In the genomic region with DNA sequence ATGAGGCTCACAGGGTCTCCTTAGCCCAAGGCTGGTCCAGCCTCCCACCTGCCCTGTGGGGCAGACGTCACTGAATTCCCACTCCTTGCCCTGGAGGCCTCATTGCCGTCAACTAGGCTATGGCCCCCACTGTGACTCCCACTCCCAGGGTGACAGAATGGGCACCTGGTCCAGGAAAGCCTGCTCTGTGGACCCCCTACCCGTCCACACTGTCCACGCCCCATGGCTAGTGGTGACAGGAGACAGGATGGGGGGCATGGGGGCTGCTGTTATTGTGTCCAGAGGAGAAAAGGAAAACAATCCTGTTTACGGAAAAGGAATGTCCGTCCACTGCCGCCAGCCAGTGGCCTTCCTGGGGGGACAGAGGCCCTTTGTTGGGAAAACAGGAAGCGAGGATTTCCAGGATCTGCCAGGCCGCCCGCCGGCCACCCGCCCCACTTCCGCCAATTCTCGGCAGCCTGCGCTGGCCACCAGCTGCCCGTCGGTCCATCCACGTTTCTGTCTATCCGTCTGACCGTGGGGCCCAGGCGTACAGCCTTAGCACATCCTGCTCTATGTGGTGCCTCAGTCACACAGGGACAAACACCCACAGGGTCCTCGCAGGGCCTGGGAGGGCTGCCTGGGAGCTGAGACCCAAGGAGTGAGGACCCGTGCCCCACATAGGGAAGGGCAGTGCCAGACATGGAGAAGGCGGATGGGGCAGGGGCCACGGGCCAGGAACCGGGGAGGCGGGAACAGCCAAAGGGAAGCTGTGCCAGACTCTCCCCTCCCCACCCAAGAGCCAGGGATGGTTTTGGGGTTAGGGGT, we compare ENCODE assay signal across 1 cellular context.
TF ChIP-seq lines count a peak whose summit lies in the region.

No MANE protein-coding gene starts in this region.

TF ChIP-seq in HepG2, 621 proteins besides CTCF, POLR2A, EP300 and RAD21 (continued from another document and continues in another):
- TF ChIP-seq, protein P1, sequence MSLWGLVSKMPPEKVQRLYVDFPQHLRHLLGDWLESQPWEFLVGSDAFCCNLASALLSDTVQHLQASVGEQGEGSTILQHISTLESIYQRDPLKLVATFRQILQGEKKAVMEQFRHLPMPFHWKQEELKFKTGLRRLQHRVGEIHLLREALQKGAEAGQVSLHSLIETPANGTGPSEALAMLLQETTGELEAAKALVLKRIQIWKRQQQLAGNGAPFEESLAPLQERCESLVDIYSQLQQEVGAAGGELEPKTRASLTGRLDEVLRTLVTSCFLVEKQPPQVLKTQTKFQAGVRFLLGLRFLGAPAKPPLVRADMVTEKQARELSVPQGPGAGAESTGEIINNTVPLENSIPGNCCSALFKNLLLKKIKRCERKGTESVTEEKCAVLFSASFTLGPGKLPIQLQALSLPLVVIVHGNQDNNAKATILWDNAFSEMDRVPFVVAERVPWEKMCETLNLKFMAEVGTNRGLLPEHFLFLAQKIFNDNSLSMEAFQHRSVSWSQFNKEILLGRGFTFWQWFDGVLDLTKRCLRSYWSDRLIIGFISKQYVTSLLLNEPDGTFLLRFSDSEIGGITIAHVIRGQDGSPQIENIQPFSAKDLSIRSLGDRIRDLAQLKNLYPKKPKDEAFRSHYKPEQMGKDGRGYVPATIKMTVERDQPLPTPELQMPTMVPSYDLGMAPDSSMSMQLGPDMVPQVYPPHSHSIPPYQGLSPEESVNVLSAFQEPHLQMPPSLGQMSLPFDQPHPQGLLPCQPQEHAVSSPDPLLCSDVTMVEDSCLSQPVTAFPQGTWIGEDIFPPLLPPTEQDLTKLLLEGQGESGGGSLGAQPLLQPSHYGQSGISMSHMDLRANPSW (CRISPR knock-in tag; IDR thresholded peaks at IDR 0.05; ENCODE audit: borderline replicate concordance): no peak
- TF ChIP-seq CAMTA2 (CRISPR knock-in tag; IDR thresholded peaks at IDR 0.05; ENCODE audit: borderline replicate concordance) (no peak), ZNF660 (CRISPR knock-in tag; IDR thresholded peaks at IDR 0.05; ENCODE audit: borderline replicate concordance, low read depth) (no peak), TP53 (CRISPR knock-in tag; conservative IDR thresholded peaks at IDR 0.05) (no peak), ZFP36 (IDR thresholded peaks at IDR 0.05; ENCODE audit: borderline replicate concordance, low read depth, low read length, partially characterized antibody) (no peak), EED (CRISPR knock-in tag; IDR thresholded peaks at IDR 0.05) (peak; percentile 85; the same call in 1 of the 2 replicates), ZNF263 (CRISPR knock-in tag; IDR thresholded peaks at IDR 0.05) (no peak), ZNF558 (CRISPR knock-in tag; IDR thresholded peaks at IDR 0.05; ENCODE audit: borderline replicate concordance) (no peak), NFKB2 (CRISPR knock-in tag; IDR thresholded peaks at IDR 0.05; ENCODE audit: borderline replicate concordance) (peak; percentile 21; the same call in 1 of the 2 replicates), SALL1 (CRISPR knock-in tag; IDR thresholded peaks at IDR 0.05) (peak; percentile 85), ZNF253 (CRISPR knock-in tag; IDR thresholded peaks at IDR 0.05; ENCODE audit: borderline replicate concordance) (no peak), IRX3 (CRISPR knock-in tag; IDR thresholded peaks at IDR 0.05; ENCODE audit: borderline replicate concordance, low read depth) (no peak), ZNF468 (CRISPR knock-in tag; IDR thresholded peaks at IDR 0.05) (no peak), FOXO1 (CRISPR knock-in tag; IDR thresholded peaks at IDR 0.05) (peak; percentile 98), SRY (CRISPR knock-in tag; IDR thresholded peaks at IDR 0.05) (0 out of 2 replicates have a peak, but pooled peaks have one; percentile 54), GATAD2A (CRISPR knock-in tag; IDR thresholded peaks at IDR 0.05) (peak; percentile 70; the same call in 1 of the 2 replicates), SIN3B (IDR thresholded peaks at IDR 0.05; ENCODE audit: low read length) (no peak), RNF2 (conservative IDR thresholded peaks at IDR 0.05; ENCODE audit: low read depth) (no peak; the same call in 1 of the 2 replicates), RFXAP (CRISPR knock-in tag; IDR thresholded peaks at IDR 0.05; ENCODE audit: borderline replicate concordance) (no peak), NFIC (IDR thresholded peaks at IDR 0.05; ENCODE audit: low read length) (0 out of 2 replicates have a peak, but pooled peaks have one; percentile 30), BCL6 (CRISPR knock-in tag; IDR thresholded peaks at IDR 0.05) (peak; percentile 96), ZBTB1 (CRISPR knock-in tag; IDR thresholded peaks at IDR 0.05; ENCODE audit: borderline replicate concordance) (no peak), ZMYM4 (CRISPR knock-in tag; IDR thresholded peaks at IDR 0.05) (no peak), NFYC (CRISPR knock-in tag; IDR thresholded peaks at IDR 0.05) (no peak; the same call in 1 of the 2 replicates), ZNF367 (CRISPR knock-in tag; IDR thresholded peaks at IDR 0.05; ENCODE audit: borderline replicate concordance) (no peak), ZNF891 (CRISPR knock-in tag; IDR thresholded peaks at IDR 0.05) (no peak), HNRNPUL1 (IDR thresholded peaks at IDR 0.05; ENCODE audit: low read depth, low read length) (no peak), NONO (IDR thresholded peaks at IDR 0.05) (no peak), NONO (CRISPR knock-in tag; conservative IDR thresholded peaks at IDR 0.05) (no peak), XRCC5 (optimal IDR thresholded peaks at IDR 0.05; ENCODE audit: low read length) (peak; percentile 19), KDM3A (CRISPR knock-in tag; IDR thresholded peaks at IDR 0.05; ENCODE audit: low read depth) (peak; percentile 72; the same call in 1 of the 2 replicates), ZNF331 (CRISPR knock-in tag; IDR thresholded peaks at IDR 0.05) (0 out of 2 replicates have a peak, but pooled peaks have one; percentile 22), ZNF235 (CRISPR knock-in tag; IDR thresholded peaks at IDR 0.05; ENCODE audit: borderline replicate concordance) (no peak), FOXA1 (IDR thresholded peaks at IDR 0.05) (no peak), FOXA1 (CRISPR knock-in tag; IDR thresholded peaks at IDR 0.05) (peak; percentile 29; the same call in 1 of the 2 replicates)
- TF ChIP-seq, protein P2, sequence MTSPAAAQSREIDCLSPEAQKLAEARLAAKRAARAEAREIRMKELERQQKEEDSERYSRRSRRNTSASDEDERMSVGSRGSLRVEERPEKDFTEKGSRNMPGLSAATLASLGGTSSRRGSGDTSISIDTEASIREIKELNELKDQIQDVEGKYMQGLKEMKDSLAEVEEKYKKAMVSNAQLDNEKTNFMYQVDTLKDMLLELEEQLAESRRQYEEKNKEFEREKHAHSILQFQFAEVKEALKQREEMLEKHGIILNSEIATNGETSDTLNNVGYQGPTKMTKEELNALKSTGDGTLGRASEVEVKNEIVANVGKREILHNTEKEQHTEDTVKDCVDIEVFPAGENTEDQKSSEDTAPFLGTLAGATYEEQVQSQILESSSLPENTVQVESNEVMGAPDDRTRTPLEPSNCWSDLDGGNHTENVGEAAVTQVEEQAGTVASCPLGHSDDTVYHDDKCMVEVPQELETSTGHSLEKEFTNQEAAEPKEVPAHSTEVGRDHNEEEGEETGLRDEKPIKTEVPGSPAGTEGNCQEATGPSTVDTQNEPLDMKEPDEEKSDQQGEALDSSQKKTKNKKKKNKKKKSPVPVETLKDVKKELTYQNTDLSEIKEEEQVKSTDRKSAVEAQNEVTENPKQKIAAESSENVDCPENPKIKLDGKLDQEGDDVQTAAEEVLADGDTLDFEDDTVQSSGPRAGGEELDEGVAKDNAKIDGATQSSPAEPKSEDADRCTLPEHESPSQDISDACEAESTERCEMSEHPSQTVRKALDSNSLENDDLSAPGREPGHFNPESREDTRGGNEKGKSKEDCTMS (CRISPR knock-in tag; conservative IDR thresholded peaks at IDR 0.05): no peak
- TF ChIP-seq, protein P3, sequence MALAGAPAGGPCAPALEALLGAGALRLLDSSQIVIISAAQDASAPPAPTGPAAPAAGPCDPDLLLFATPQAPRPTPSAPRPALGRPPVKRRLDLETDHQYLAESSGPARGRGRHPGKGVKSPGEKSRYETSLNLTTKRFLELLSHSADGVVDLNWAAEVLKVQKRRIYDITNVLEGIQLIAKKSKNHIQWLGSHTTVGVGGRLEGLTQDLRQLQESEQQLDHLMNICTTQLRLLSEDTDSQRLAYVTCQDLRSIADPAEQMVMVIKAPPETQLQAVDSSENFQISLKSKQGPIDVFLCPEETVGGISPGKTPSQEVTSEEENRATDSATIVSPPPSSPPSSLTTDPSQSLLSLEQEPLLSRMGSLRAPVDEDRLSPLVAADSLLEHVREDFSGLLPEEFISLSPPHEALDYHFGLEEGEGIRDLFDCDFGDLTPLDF (CRISPR knock-in tag; IDR thresholded peaks at IDR 0.05): no peak
- TF ChIP-seq, protein P4, sequence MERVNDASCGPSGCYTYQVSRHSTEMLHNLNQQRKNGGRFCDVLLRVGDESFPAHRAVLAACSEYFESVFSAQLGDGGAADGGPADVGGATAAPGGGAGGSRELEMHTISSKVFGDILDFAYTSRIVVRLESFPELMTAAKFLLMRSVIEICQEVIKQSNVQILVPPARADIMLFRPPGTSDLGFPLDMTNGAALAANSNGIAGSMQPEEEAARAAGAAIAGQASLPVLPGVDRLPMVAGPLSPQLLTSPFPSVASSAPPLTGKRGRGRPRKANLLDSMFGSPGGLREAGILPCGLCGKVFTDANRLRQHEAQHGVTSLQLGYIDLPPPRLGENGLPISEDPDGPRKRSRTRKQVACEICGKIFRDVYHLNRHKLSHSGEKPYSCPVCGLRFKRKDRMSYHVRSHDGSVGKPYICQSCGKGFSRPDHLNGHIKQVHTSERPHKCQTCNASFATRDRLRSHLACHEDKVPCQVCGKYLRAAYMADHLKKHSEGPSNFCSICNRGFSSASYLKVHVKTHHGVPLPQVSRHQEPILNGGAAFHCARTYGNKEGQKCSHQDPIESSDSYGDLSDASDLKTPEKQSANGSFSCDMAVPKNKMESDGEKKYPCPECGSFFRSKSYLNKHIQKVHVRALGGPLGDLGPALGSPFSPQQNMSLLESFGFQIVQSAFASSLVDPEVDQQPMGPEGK (CRISPR knock-in tag; IDR thresholded peaks at IDR 0.05): peak; percentile 99
- TF ChIP-seq, protein P5, sequence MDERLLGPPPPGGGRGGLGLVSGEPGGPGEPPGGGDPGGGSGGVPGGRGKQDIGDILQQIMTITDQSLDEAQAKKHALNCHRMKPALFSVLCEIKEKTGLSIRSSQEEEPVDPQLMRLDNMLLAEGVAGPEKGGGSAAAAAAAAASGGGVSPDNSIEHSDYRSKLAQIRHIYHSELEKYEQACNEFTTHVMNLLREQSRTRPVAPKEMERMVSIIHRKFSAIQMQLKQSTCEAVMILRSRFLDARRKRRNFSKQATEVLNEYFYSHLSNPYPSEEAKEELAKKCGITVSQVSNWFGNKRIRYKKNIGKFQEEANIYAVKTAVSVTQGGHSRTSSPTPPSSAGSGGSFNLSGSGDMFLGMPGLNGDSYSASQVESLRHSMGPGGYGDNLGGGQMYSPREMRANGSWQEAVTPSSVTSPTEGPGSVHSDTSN (CRISPR knock-in tag; IDR thresholded peaks at IDR 0.05): no peak
- TF ChIP-seq, protein P6, sequence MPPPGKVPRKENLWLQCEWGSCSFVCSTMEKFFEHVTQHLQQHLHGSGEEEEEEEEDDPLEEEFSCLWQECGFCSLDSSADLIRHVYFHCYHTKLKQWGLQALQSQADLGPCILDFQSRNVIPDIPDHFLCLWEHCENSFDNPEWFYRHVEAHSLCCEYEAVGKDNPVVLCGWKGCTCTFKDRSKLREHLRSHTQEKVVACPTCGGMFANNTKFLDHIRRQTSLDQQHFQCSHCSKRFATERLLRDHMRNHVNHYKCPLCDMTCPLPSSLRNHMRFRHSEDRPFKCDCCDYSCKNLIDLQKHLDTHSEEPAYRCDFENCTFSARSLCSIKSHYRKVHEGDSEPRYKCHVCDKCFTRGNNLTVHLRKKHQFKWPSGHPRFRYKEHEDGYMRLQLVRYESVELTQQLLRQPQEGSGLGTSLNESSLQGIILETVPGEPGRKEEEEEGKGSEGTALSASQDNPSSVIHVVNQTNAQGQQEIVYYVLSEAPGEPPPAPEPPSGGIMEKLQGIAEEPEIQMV (CRISPR knock-in tag; IDR thresholded peaks at IDR 0.05; ENCODE audit: low read depth): 0 out of 2 replicates have a peak, but pooled peaks have one; percentile 28
- TF ChIP-seq, protein P7, sequence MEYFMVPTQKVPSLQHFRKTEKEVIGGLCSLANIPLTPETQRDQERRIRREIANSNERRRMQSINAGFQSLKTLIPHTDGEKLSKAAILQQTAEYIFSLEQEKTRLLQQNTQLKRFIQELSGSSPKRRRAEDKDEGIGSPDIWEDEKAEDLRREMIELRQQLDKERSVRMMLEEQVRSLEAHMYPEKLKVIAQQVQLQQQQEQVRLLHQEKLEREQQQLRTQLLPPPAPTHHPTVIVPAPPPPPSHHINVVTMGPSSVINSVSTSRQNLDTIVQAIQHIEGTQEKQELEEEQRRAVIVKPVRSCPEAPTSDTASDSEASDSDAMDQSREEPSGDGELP (IDR thresholded peaks at IDR 0.05; ENCODE audit: borderline replicate concordance, low read depth): peak; percentile 83
- TF ChIP-seq, protein P8, sequence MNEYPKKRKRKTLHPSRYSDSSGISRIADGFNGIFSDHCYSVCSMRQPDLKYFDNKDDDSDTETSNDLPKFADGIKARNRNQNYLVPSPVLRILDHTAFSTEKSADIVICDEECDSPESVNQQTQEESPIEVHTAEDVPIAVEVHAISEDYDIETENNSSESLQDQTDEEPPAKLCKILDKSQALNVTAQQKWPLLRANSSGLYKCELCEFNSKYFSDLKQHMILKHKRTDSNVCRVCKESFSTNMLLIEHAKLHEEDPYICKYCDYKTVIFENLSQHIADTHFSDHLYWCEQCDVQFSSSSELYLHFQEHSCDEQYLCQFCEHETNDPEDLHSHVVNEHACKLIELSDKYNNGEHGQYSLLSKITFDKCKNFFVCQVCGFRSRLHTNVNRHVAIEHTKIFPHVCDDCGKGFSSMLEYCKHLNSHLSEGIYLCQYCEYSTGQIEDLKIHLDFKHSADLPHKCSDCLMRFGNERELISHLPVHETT (CRISPR knock-in tag; conservative IDR thresholded peaks at IDR 0.05): no peak; the same call in 1 of the 2 replicates
- TF ChIP-seq, protein P9, sequence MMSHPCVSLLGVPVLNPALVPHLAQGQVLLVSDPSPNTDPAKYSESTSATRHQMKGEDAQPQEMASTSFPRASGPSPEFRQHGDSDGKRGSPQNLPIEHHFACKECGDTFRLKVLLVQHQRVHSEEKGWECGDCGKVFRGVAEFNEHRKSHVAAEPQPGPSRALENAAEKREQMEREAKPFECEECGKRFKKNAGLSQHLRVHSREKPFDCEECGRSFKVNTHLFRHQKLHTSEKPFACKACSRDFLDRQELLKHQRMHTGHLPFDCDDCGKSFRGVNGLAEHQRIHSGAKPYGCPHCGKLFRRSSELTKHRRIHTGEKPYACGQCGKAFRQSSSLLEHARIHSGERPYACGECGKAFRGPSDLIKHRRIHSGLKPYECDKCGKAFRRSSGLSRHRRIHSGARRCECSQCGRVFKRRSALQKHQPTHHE (CRISPR knock-in tag; IDR thresholded peaks at IDR 0.05; ENCODE audit: borderline replicate concordance): no peak
- TF ChIP-seq, protein P10, sequence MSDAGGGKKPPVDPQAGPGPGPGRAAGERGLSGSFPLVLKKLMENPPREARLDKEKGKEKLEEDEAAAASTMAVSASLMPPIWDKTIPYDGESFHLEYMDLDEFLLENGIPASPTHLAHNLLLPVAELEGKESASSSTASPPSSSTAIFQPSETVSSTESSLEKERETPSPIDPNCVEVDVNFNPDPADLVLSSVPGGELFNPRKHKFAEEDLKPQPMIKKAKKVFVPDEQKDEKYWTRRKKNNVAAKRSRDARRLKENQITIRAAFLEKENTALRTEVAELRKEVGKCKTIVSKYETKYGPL (CRISPR knock-in tag; IDR thresholded peaks at IDR 0.05): no peak
